ENCODE assay signal across 8 cellular contexts in the genomic region with DNA sequence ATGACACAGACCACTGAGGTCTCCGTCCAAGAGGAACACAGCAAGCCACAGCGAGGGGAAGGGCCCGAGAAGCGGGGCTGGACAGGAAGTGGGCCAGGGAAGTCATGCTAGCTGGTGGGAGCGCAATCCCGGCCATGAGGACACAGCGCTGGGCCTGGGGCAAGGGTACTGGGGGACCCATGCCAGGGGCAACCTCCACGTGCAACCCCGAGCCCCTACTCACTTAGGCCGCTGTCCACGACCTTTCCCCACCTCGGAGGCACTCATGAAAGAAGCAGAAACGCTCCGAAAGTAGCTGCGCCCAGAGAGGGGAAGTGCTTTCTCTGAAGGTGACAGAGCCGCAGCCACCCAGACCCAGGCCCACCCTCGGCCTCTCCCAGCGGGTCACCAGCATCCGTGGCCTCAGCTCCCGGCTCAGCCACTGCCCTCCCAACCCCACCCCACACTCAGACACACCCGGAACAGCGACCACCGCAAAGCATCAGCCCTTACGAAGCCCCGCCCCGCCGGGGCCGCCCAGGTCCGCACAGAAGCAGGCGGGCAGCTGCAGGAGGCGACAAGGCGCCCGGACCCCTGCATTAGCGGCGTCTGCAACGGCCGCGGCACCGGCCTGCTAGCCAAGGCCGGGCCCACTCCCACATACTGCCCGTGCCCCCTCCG. TPM values are rescaled to one million over a fixed set of nuclear protein-coding genes. Genes with fewer than 3 reads are reported as not detected.
DNase-seq lines count a peak whose midpoint lies in the region; ATAC-seq and TF ChIP-seq lines count a peak whose summit lies in the region.

No MANE protein-coding gene starts in this region.

- peak overlapping the region; percentile 76 for H3K9ac ChIP-seq in mucosa of stomach (ENCODE audit: low read length)

- TF ChIP-seq CTCF in uterus (IDR thresholded peaks at IDR 0.05) (no peak), omental fat pad (IDR thresholded peaks at IDR 0.05) (no peak)

- H3K4me1 ChIP-seq in effector memory CD4-positive, alpha-beta T cell (ENCODE audit: control insufficient read depth, insufficient read depth, low read length, poor library complexity, severe bottlenecking) = peaks cover 31% of the 10 kb centered on the region
- H3K4me1 ChIP-seq in mucosa of stomach (ENCODE audit: control insufficient read depth, insufficient read depth, low read length) (peaks cover 62% of the 10 kb centered on the region), uterus (peaks cover 0 to 28% of the 10 kb centered on the region in 2 donors)

- no peak for TF ChIP-seq POLR2A in uterus (IDR thresholded peaks at IDR 0.05)

- DNase-seq in ELR (ENCODE audit: low read depth) (peak; percentile 58), HK-2 (ENCODE audit: unreplicated experiment) (peak; percentile 42), UCSD-AML1 (lab: John Stamatoyannopoulos, UW; ENCODE audit: unreplicated experiment) (peak; percentile 66), uterus (no peak), omental fat pad (ENCODE audit: low spot score) (no peak)
- peak in 1 of 3 donors; percentile 33 for DNase-seq in effector memory CD4-positive, alpha-beta T cell

- no peaks in the 10 kb centered on the region for H3K27me3 ChIP-seq in effector memory CD4-positive, alpha-beta T cell (replicated peaks; ENCODE audit: control insufficient read depth, insufficient read depth, low read length, poor library complexity, severe bottlenecking)
- H3K27me3 ChIP-seq in mucosa of stomach (ENCODE audit: control insufficient read depth, insufficient read depth, low read length) = no peaks in the 10 kb centered on the region
- H3K27me3 ChIP-seq in uterus = no peaks in the 10 kb centered on the region

- H3K27ac ChIP-seq in effector memory CD4-positive, alpha-beta T cell (ENCODE audit: insufficient read depth, low read length, poor library complexity, severe bottlenecking) = peak overlapping the region; percentile 54
- H3K27ac ChIP-seq in uterus = peak overlapping the region; percentile 82 to 83

- H3K36me3 ChIP-seq in effector memory CD4-positive, alpha-beta T cell (ENCODE audit: control insufficient read depth, insufficient read depth, low read length) = no peaks in the 10 kb centered on the region
- H3K36me3 ChIP-seq in mucosa of stomach (ENCODE audit: control insufficient read depth, insufficient read depth, low read length) (no peaks in the 10 kb centered on the region), uterus (no peaks in the 10 kb centered on the region)

- intact Hi-C loops in uterus (cut with DNase I; ENCODE audit: low total_unique reads) = no loop called here

- ATAC-seq in GM21717 (IDR thresholded peaks at IDR 0.05; ENCODE audit: unreplicated experiment) (no peak), omental fat pad (ENCODE audit: low FRiP score) (no peak)

- no peaks in the 10 kb centered on the region for H3K9me3 ChIP-seq in effector memory CD4-positive, alpha-beta T cell (ENCODE audit: control insufficient read depth, low read length)
- H3K9me3 ChIP-seq in mucosa of stomach (ENCODE audit: control insufficient read depth, low read length) (no peaks in the 10 kb centered on the region), uterus (no peaks in the 10 kb centered on the region)

- peak overlapping the region; percentile 68 for H3K4me3 ChIP-seq in effector memory CD4-positive, alpha-beta T cell (ENCODE audit: insufficient read depth, low read depth, low read length, poor library complexity, severe bottlenecking)
- H3K4me3 ChIP-seq in mucosa of stomach (ENCODE audit: low read length) = peak overlapping the region; percentile 42
- H3K4me3 ChIP-seq in uterus = peak overlapping the region; percentile 89 to 98

RNA-seq across cellular contexts. Expression of a gene that starts 0.8 kb away (rescaled TPM):
- total RNA-seq in uterus = 10 to 100 TPM in 3 of 4 donors, 1 to 10 TPM in 1; 5.6 to 45.1 (median 22.8) TPM
- total RNA-seq in omental fat pad = 10 to 100 TPM; 28.3 to 54.0 (median 44.2) TPM

Comparison
In these comparisons a context has a peak if more than half of its experiments do, and no peak if none do; other contexts are left out.
1. DNase-seq: peak in ELR (single experiment), HK-2 (single experiment) and UCSD-AML1 (single experiment); none in uterus (0 of 2) and omental fat pad (single experiment).
2. H3K4me3 ChIP-seq: peak in every context shown above with its lines; median percentile 94 in uterus; 68 in effector memory CD4-positive, alpha-beta T cell; 42 in mucosa of stomach.